ENCODE assay signal across 8 cellular contexts in genomic region chr12:53344824-53345485, GRCh38. TPM values are rescaled to one million over a fixed set of nuclear protein-coding genes. Genes with fewer than 3 reads are reported as not detected.
DNase-seq lines count a peak whose midpoint lies in the region; ATAC-seq, FAIRE-seq and TF ChIP-seq lines count a peak whose summit lies in the region.

No MANE protein-coding gene starts in this region.

- H3K27me3 ChIP-seq in CD4-positive, alpha-beta memory T cell (ENCODE audit: insufficient read depth, low read length), result no peaks in the 10 kb centered on the region
- H3K27me3 ChIP-seq in breast epithelium (no peaks in the 10 kb centered on the region), small intestine (ENCODE audit: control insufficient read depth in 2 of 2, insufficient read depth in 2 of 2, low read length in 2 of 2) (no peaks in the 10 kb centered on the region)

- TF ChIP-seq CTCF in VCaP (conservative IDR thresholded peaks at IDR 0.05) (peak; percentile 84), breast epithelium (IDR thresholded peaks at IDR 0.05) (peak in 2 of 3 donors; percentile 52 to 76)

- POLR2A ChIA-PET in CD4-positive, alpha-beta memory T cell (lab: Charles Lee; ENCODE audit: partially characterized antibody), result interaction anchor here (0.6 to 4.1 kb wide), 19 partner anchors 10 to 331 kb away, joined by 3 to 111 read pairs (median 3); partner anchors contain the start of genes AAAS, ATP5MC2, MYG1 and PFDN5

- peak overlapping the region; percentile 44 for H3K27ac ChIP-seq in CD4-positive, alpha-beta memory T cell (ENCODE audit: low read depth, low read length)
- H3K27ac ChIP-seq in VCaP (peak overlapping the region; percentile 80), breast epithelium (peak overlapping the region; percentile 70 to 87), small intestine (ENCODE audit: low read depth in 1 of 2, low read length in 1 of 2) (peak overlapping the region; percentile 42 to 61)

- CTCF ChIA-PET in CD4-positive, alpha-beta memory T cell (lab: Charles Lee; ENCODE audit: partially characterized antibody), result interaction anchor here (0.6 to 7.0 kb wide), 56 partner anchors 8 to 279 kb away, joined by 3 to 294 read pairs (median 4); partner anchors contain the start of genes AAAS, AMHR2, CSAD and ITGB7

- 0 to 1% (median 0%) methylated on average over 24 to 50 of the region's 50 CpGs for WGBS in small intestine, 3 donors

- no peak for FAIRE-seq in small intestine (lab: Jason Lieb, UNC)

- peak; percentile 62 to 66 (median 65) for DNase-seq in CD4-positive, alpha-beta memory T cell
- DNase-seq in NCI-H1105 (lab: John Stamatoyannopoulos, UW) (peak; percentile 26), breast epithelium (ENCODE audit: low spot score in 2 of 2) (peak; percentile 71 to 72), iPS-NIHi7 (ENCODE audit: extremely low spot score) (peak; percentile 69), small intestine (peak; percentile 62)

- H3K36me3 Mint-ChIP-seq in CD4-positive, alpha-beta memory T cell, result no peaks in the 10 kb centered on the region

- peak; percentile 60 for ATAC-seq in GM21717 (IDR thresholded peaks at IDR 0.05; ENCODE audit: unreplicated experiment)
- ATAC-seq in HG02610 (IDR thresholded peaks at IDR 0.05; ENCODE audit: unreplicated experiment), result no peak

- TF ChIP-seq POLR2A in breast epithelium (IDR thresholded peaks at IDR 0.05), result no peak

- peaks cover 0 to 1% (median 0%) of the 10 kb centered on the region in 8 donors for H3K9me3 Mint-ChIP-seq in CD4-positive, alpha-beta memory T cell

- no peaks in the 10 kb centered on the region for H3K27me3 Mint-ChIP-seq in CD4-positive, alpha-beta memory T cell

- no peaks in the 10 kb centered on the region for H3K9me3 ChIP-seq in CD4-positive, alpha-beta memory T cell (ENCODE audit: control insufficient read depth in 1 of 2, low read length in 2 of 2)
- H3K9me3 ChIP-seq in breast epithelium (no peaks in the 10 kb centered on the region), small intestine (ENCODE audit: control insufficient read depth, low read depth) (no peaks in the 10 kb centered on the region)

- no peaks in the 10 kb centered on the region for H3K36me3 ChIP-seq in CD4-positive, alpha-beta memory T cell (ENCODE audit: insufficient read depth, low read length)
- no peaks in the 10 kb centered on the region for H3K36me3 ChIP-seq in breast epithelium
- no peaks in the 10 kb centered on the region for H3K36me3 ChIP-seq in small intestine (ENCODE audit: control insufficient read depth in 2 of 2, insufficient read depth in 2 of 2, low read length in 2 of 2)

- H3K4me3 ChIP-seq in CD4-positive, alpha-beta memory T cell (ENCODE audit: low read length in 2 of 2), result peak overlapping the region in 1 of 2 donors; percentile 73
- H3K4me3 ChIP-seq in breast epithelium (peak overlapping the region; percentile 70 to 78 (median 72)), small intestine (ENCODE audit: low read depth in 1 of 2, low read length in 2 of 2) (peak overlapping the region; percentile 48 to 57)

- intact Hi-C loops in CD4-positive, alpha-beta memory T cell (cut with micrococcal nuclease), result loop anchor here (1.0 to 2.0 kb wide), 4 partner anchors 21 to 278 kb away; no protein-coding TSS in a partner anchor
- intact Hi-C loops in breast epithelium (cut with DNase I; ENCODE audit: low total_unique reads), result loop anchor here (5.0 kb wide), 1 partner anchor 168 kb away; no protein-coding TSS in a partner anchor

- H3K4me1 ChIP-seq in CD4-positive, alpha-beta memory T cell (ENCODE audit: insufficient read depth, low read length), result peaks cover 7% of the 10 kb centered on the region
- H3K4me1 ChIP-seq in breast epithelium, result no peaks in the 10 kb centered on the region
- H3K4me1 ChIP-seq in small intestine (ENCODE audit: control insufficient read depth in 2 of 2, insufficient read depth in 1 of 2, low read depth in 1 of 2, low read length in 1 of 2), result no peaks in the 10 kb centered on the region

- peaks cover 11 to 18% (median 14%) of the 10 kb centered on the region in 4 donors for H3K4me1 Mint-ChIP-seq in CD4-positive, alpha-beta memory T cell

- H3K4me3 Mint-ChIP-seq in CD4-positive, alpha-beta memory T cell, result peak overlapping the region; percentile 94 to 99 (median 98)

- peak overlapping the region; percentile 68 to 97 (median 94) for H3K27ac Mint-ChIP-seq in CD4-positive, alpha-beta memory T cell

RNA-seq across cellular contexts. Expression of gene SP7, which starts 8.8 kb away (rescaled TPM):
- not detected for total RNA-seq in CD4-positive, alpha-beta memory T cell
- not detected for polyA plus RNA-seq in CD4-positive, alpha-beta memory T cell
- total RNA-seq in breast epithelium, result not detected
- not detected for polyA plus RNA-seq in small intestine

RNA-seq across cellular contexts. Expression of gene AAAS, which starts 23.5 kb away (rescaled TPM):
- 10 to 100 TPM; 63.6 to 66.5 TPM for total RNA-seq in CD4-positive, alpha-beta memory T cell
- polyA plus RNA-seq in CD4-positive, alpha-beta memory T cell, result 10 to 100 TPM; 32.5 to 47.8 TPM
- 10 to 100 TPM; 46.2 to 63.7 (median 51.0) TPM for total RNA-seq in breast epithelium
- 10 to 100 TPM; 20.0 to 34.9 (median 32.5) TPM for polyA plus RNA-seq in small intestine

RNA-seq across cellular contexts. Expression of gene SP1, which starts 35.0 kb away (rescaled TPM):
- 100 to 1,000 TPM; 109 to 110 TPM for total RNA-seq in CD4-positive, alpha-beta memory T cell
- polyA plus RNA-seq in CD4-positive, alpha-beta memory T cell, result 10 to 100 TPM in 1 of 2 donors, 1 to 10 TPM in 1; 4.3 to 10.6 TPM
- total RNA-seq in breast epithelium, result 100 to 1,000 TPM in 1 of 3 donors, 10 to 100 TPM in 2; 84.6 to 111 (median 91.4) TPM
- polyA plus RNA-seq in small intestine, result 10 to 100 TPM; 13.8 to 20.3 (median 16.3) TPM

RNA-seq across cellular contexts. Expression of gene MYG1, which starts 45.5 kb away (rescaled TPM):
- total RNA-seq in CD4-positive, alpha-beta memory T cell, result 10 to 100 TPM; 46.0 to 50.8 TPM
- polyA plus RNA-seq in CD4-positive, alpha-beta memory T cell, result 10 to 100 TPM; 62.4 to 78.2 TPM
- total RNA-seq in breast epithelium, result 10 to 100 TPM; 35.7 to 63.8 (median 39.1) TPM
- 10 to 100 TPM; 64.9 to 87.0 (median 68.9) TPM for polyA plus RNA-seq in small intestine

RNA-seq across cellular contexts. Expression of gene PFDN5, which starts 49.6 kb away (rescaled TPM):
- 100 to 1,000 TPM; 717 to 718 TPM for total RNA-seq in CD4-positive, alpha-beta memory T cell
- polyA plus RNA-seq in CD4-positive, alpha-beta memory T cell, result 1,000 to 10,000 TPM; 1,306 to 1,410 TPM
- total RNA-seq in breast epithelium, result 1,000 to 10,000 TPM in 1 of 3 donors, 100 to 1,000 TPM in 2; 764 to 1,048 (median 840) TPM
- polyA plus RNA-seq in small intestine, result 1,000 to 10,000 TPM in 1 of 3 donors, 100 to 1,000 TPM in 2; 774 to 1,223 (median 815) TPM
